In the genomic region with DNA sequence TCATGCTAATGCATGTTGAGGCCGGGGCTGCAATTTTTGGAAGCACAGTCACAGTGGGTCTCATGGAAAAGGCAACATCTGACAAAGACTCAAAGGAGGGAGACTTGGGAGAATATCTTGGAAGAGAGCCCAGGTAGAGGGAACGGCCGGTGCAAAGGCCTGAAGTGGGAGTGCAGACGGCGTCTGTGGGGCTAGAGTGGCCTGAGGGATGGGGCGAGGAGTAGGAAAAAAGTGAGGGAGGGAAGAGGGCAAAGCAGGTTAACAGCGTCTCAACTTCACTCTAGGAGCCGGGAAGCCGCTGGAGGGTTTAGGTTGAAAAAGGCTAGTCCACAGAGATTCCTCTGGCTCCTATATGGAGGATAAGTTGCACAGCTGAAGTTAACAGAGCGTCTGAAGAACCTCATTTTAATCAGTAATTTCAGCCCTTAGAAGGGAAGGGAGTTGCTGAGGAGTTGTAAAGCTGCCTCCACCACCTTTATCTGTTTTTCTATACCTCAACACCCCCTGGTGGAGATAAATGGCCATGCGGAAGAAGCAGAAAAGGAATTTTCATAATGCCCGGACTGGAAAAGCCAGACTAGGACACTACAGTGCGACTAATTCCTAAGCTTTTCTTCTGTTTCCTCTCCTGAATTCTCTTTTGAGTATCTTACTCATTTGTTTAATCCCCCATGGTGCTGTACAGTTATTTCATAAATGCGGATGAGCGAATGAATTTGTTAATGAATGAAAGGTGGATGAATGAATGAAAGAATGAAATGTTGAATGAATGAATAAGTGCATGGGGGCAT, we compare ENCODE assay signal across 1 cellular context.
TF ChIP-seq lines count a peak whose summit lies in the region.

No MANE protein-coding gene starts in this region.

TF ChIP-seq in SK-N-SH, 30 proteins besides CTCF, POLR2A, EP300 and RAD21 (continued from another document):
- TF ChIP-seq, protein P1, sequence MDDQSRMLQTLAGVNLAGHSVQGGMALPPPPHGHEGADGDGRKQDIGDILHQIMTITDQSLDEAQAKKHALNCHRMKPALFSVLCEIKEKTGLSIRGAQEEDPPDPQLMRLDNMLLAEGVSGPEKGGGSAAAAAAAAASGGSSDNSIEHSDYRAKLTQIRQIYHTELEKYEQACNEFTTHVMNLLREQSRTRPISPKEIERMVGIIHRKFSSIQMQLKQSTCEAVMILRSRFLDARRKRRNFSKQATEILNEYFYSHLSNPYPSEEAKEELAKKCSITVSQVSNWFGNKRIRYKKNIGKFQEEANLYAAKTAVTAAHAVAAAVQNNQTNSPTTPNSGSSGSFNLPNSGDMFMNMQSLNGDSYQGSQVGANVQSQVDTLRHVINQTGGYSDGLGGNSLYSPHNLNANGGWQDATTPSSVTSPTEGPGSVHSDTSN (IDR thresholded peaks at IDR 0.05) = no peak
- no peak for TF ChIP-seq GABPA (IDR thresholded peaks at IDR 0.05; ENCODE audit: low read depth)
- TF ChIP-seq RCOR1 (IDR thresholded peaks at IDR 0.05; ENCODE audit: low read length) = no peak
- no peak for TF ChIP-seq YY1 (IDR thresholded peaks at IDR 0.05; ENCODE audit: low read depth)
- TF ChIP-seq NFIC (IDR thresholded peaks at IDR 0.05; ENCODE audit: borderline replicate concordance) = no peak
- TF ChIP-seq MXI1 (IDR thresholded peaks at IDR 0.05; ENCODE audit: low read depth, low read length) = no peak
- TF ChIP-seq GATA2 (CRISPR knock-in tag; IDR thresholded peaks at IDR 0.05) = no peak
- peak; percentile 32; the same call in 1 of the 2 replicates for TF ChIP-seq ELF1 (IDR thresholded peaks at IDR 0.05)
- 0 out of 2 replicates have a peak, but pooled peaks have one; percentile 48 for TF ChIP-seq RFX5 (IDR thresholded peaks at IDR 0.05; ENCODE audit: low read length)
- no peak for TF ChIP-seq TCF12 (IDR thresholded peaks at IDR 0.05)
- TF ChIP-seq SMC3 (IDR thresholded peaks at IDR 0.05; ENCODE audit: low read depth, low read length) = peak; percentile 98
